1 cellular context compared by ENCODE assay signal in the genomic region with DNA sequence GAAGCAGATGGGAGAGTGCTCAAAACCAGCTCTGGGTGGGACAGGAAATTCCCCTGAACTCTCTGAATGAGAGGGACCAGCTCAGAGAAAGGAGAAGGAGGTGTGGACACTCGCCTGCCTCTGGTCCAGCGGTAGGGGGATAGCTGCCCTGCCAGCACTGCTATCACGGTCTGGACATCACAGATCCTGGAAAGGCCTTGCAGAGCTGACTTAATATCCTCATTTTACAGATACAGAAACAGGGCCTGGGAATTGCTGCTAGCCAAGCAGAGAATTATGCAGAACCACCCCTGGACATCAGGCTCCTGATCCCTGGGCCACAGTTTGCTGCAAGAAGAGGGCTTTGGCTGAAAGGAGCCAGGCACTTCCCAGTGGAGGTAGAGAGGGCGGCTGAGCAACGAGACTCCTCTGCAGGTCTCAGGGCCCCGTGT.
TF ChIP-seq lines count a peak whose summit lies in the region.

No MANE protein-coding gene starts in this region.

TF ChIP-seq in GM12878, 131 proteins besides CTCF, POLR2A, EP300 and RAD21 (continues in another document):
- TF ChIP-seq, protein P1, sequence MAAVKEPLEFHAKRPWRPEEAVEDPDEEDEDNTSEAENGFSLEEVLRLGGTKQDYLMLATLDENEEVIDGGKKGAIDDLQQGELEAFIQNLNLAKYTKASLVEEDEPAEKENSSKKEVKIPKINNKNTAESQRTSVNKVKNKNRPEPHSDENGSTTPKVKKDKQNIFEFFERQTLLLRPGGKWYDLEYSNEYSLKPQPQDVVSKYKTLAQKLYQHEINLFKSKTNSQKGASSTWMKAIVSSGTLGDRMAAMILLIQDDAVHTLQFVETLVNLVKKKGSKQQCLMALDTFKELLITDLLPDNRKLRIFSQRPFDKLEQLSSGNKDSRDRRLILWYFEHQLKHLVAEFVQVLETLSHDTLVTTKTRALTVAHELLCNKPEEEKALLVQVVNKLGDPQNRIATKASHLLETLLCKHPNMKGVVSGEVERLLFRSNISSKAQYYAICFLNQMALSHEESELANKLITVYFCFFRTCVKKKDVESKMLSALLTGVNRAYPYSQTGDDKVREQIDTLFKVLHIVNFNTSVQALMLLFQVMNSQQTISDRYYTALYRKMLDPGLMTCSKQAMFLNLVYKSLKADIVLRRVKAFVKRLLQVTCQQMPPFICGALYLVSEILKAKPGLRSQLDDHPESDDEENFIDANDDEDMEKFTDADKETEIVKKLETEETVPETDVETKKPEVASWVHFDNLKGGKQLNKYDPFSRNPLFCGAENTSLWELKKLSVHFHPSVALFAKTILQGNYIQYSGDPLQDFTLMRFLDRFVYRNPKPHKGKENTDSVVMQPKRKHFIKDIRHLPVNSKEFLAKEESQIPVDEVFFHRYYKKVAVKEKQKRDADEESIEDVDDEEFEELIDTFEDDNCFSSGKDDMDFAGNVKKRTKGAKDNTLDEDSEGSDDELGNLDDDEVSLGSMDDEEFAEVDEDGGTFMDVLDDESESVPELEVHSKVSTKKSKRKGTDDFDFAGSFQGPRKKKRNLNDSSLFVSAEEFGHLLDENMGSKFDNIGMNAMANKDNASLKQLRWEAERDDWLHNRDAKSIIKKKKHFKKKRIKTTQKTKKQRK (IDR thresholded peaks at IDR 0.05; ENCODE audit: low read depth, low read length), result no peak
- TF ChIP-seq RELA (IDR thresholded peaks at IDR 0.05; ENCODE audit: borderline replicate concordance, partially characterized antibody) (peak; percentile 4), BACH1 (IDR thresholded peaks at IDR 0.05; ENCODE audit: borderline replicate concordance) (peak; percentile 8; the same call in 1 of the 2 replicates), SP1 (IDR thresholded peaks at IDR 0.05; ENCODE audit: low read depth, low read length) (no peak), BRCA1 (IDR thresholded peaks at IDR 0.05; ENCODE audit: low read depth, low read length) (no peak), CHD2 (IDR thresholded peaks at IDR 0.05; ENCODE audit: borderline replicate concordance, low read depth, low read length) (no peak), CBX5 (IDR thresholded peaks at IDR 0.05; ENCODE audit: low read depth) (no peak), SPI1 (IDR thresholded peaks at IDR 0.05; ENCODE audit: borderline replicate concordance, insufficient read depth, low read depth, low read length) (no peak), MYC (IDR thresholded peaks at IDR 0.05; ENCODE audit: insufficient read depth, insufficient read length, insufficient replicate concordance, low read length, severe bottlenecking) (no peak), NFIC (IDR thresholded peaks at IDR 0.05; ENCODE audit: low read depth, low read length) (no peak), NFXL1 (IDR thresholded peaks at IDR 0.05; ENCODE audit: borderline replicate concordance) (no peak), ZBED1 (IDR thresholded peaks at IDR 0.05; ENCODE audit: borderline replicate concordance) (peak; percentile 51; the same call in 1 of the 2 replicates), IKZF1 (conservative IDR thresholded peaks at IDR 0.05) (peak; percentile 24; the same call in 1 of the 2 replicates), ATF7 (IDR thresholded peaks at IDR 0.05; ENCODE audit: low read depth) (no peak), SMAD5 (IDR thresholded peaks at IDR 0.05; ENCODE audit: low read depth) (peak; percentile 35; the same call in 1 of the 2 replicates), CHD4 (IDR thresholded peaks at IDR 0.05) (no peak), EED (IDR thresholded peaks at IDR 0.05; ENCODE audit: low read depth) (0 out of 2 replicates have a peak, but pooled peaks have one; percentile 21), CHD1 (IDR thresholded peaks at IDR 0.05; ENCODE audit: low read depth, low read length) (no peak), JUNB (IDR thresholded peaks at IDR 0.05) (peak; percentile 27; the same call in 1 of the 2 replicates), ZNF384 (IDR thresholded peaks at IDR 0.05; ENCODE audit: borderline replicate concordance, low read depth, low read length) (no peak), RB1 (IDR thresholded peaks at IDR 0.05; ENCODE audit: borderline replicate concordance) (no peak), WRNIP1 (IDR thresholded peaks at IDR 0.05; ENCODE audit: borderline replicate concordance, low read depth, low read length) (no peak), RFX5 (IDR thresholded peaks at IDR 0.05; ENCODE audit: low read depth, low read length) (no peak), SUPT20H (IDR thresholded peaks at IDR 0.05; ENCODE audit: borderline replicate concordance, control insufficient read depth, low read depth, low read length) (no peak), HDAC6 (IDR thresholded peaks at IDR 0.05; ENCODE audit: unreplicated experiment) (no peak), NR2C1 (IDR thresholded peaks at IDR 0.05) (no peak), IRF4 (IDR thresholded peaks at IDR 0.05; ENCODE audit: low read depth, low read length) (peak; percentile 65; the same call in 1 of the 2 replicates), FOXK2 (IDR thresholded peaks at IDR 0.05) (no peak)
- TF ChIP-seq, protein P2, sequence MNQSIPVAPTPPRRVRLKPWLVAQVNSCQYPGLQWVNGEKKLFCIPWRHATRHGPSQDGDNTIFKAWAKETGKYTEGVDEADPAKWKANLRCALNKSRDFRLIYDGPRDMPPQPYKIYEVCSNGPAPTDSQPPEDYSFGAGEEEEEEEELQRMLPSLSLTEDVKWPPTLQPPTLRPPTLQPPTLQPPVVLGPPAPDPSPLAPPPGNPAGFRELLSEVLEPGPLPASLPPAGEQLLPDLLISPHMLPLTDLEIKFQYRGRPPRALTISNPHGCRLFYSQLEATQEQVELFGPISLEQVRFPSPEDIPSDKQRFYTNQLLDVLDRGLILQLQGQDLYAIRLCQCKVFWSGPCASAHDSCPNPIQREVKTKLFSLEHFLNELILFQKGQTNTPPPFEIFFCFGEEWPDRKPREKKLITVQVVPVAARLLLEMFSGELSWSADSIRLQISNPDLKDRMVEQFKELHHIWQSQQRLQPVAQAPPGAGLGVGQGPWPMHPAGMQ (IDR thresholded peaks at IDR 0.05; ENCODE audit: borderline replicate concordance), result no peak
- TF ChIP-seq, protein P3, sequence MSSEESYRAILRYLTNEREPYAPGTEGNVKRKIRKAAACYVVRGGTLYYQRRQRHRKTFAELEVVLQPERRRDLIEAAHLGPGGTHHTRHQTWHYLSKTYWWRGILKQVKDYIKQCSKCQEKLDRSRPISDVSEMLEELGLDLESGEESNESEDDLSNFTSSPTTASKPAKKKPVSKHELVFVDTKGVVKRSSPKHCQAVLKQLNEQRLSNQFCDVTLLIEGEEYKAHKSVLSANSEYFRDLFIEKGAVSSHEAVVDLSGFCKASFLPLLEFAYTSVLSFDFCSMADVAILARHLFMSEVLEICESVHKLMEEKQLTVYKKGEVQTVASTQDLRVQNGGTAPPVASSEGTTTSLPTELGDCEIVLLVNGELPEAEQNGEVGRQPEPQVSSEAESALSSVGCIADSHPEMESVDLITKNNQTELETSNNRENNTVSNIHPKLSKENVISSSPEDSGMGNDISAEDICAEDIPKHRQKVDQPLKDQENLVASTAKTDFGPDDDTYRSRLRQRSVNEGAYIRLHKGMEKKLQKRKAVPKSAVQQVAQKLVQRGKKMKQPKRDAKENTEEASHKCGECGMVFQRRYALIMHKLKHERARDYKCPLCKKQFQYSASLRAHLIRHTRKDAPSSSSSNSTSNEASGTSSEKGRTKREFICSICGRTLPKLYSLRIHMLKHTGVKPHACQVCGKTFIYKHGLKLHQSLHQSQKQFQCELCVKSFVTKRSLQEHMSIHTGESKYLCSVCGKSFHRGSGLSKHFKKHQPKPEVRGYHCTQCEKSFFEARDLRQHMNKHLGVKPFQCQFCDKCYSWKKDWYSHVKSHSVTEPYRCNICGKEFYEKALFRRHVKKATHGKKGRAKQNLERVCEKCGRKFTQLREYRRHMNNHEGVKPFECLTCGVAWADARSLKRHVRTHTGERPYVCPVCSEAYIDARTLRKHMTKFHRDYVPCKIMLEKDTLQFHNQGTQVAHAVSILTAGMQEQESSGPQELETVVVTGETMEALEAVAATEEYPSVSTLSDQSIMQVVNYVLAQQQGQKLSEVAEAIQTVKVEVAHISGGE (CRISPR knock-in tag; IDR thresholded peaks at IDR 0.05), result no peak
- TF ChIP-seq, protein P4, sequence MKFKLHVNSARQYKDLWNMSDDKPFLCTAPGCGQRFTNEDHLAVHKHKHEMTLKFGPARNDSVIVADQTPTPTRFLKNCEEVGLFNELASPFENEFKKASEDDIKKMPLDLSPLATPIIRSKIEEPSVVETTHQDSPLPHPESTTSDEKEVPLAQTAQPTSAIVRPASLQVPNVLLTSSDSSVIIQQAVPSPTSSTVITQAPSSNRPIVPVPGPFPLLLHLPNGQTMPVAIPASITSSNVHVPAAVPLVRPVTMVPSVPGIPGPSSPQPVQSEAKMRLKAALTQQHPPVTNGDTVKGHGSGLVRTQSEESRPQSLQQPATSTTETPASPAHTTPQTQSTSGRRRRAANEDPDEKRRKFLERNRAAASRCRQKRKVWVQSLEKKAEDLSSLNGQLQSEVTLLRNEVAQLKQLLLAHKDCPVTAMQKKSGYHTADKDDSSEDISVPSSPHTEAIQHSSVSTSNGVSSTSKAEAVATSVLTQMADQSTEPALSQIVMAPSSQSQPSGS (IDR thresholded peaks at IDR 0.05; ENCODE audit: low read length), result no peak
- TF ChIP-seq, protein P5, sequence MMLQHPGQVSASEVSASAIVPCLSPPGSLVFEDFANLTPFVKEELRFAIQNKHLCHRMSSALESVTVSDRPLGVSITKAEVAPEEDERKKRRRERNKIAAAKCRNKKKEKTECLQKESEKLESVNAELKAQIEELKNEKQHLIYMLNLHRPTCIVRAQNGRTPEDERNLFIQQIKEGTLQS (IDR thresholded peaks at IDR 0.05; ENCODE audit: borderline replicate concordance, extremely low read depth, low read depth, low read length), result no peak
- TF ChIP-seq, protein P6, sequence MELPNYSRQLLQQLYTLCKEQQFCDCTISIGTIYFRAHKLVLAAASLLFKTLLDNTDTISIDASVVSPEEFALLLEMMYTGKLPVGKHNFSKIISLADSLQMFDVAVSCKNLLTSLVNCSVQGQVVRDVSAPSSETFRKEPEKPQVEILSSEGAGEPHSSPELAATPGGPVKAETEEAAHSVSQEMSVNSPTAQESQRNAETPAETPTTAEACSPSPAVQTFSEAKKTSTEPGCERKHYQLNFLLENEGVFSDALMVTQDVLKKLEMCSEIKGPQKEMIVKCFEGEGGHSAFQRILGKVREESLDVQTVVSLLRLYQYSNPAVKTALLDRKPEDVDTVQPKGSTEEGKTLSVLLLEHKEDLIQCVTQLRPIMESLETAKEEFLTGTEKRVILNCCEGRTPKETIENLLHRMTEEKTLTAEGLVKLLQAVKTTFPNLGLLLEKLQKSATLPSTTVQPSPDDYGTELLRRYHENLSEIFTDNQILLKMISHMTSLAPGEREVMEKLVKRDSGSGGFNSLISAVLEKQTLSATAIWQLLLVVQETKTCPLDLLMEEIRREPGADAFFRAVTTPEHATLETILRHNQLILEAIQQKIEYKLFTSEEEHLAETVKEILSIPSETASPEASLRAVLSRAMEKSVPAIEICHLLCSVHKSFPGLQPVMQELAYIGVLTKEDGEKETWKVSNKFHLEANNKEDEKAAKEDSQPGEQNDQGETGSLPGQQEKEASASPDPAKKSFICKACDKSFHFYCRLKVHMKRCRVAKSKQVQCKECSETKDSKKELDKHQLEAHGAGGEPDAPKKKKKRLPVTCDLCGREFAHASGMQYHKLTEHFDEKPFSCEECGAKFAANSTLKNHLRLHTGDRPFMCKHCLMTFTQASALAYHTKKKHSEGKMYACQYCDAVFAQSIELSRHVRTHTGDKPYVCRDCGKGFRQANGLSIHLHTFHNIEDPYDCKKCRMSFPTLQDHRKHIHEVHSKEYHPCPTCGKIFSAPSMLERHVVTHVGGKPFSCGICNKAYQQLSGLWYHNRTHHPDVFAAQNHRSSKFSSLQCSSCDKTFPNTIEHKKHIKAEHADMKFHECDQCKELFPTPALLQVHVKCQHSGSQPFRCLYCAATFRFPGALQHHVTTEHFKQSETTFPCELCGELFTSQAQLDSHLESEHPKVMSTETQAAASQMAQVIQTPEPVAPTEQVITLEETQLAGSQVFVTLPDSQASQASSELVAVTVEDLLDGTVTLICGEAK (IDR thresholded peaks at IDR 0.05; ENCODE audit: borderline replicate concordance), result no peak
- TF ChIP-seq, protein P7, sequence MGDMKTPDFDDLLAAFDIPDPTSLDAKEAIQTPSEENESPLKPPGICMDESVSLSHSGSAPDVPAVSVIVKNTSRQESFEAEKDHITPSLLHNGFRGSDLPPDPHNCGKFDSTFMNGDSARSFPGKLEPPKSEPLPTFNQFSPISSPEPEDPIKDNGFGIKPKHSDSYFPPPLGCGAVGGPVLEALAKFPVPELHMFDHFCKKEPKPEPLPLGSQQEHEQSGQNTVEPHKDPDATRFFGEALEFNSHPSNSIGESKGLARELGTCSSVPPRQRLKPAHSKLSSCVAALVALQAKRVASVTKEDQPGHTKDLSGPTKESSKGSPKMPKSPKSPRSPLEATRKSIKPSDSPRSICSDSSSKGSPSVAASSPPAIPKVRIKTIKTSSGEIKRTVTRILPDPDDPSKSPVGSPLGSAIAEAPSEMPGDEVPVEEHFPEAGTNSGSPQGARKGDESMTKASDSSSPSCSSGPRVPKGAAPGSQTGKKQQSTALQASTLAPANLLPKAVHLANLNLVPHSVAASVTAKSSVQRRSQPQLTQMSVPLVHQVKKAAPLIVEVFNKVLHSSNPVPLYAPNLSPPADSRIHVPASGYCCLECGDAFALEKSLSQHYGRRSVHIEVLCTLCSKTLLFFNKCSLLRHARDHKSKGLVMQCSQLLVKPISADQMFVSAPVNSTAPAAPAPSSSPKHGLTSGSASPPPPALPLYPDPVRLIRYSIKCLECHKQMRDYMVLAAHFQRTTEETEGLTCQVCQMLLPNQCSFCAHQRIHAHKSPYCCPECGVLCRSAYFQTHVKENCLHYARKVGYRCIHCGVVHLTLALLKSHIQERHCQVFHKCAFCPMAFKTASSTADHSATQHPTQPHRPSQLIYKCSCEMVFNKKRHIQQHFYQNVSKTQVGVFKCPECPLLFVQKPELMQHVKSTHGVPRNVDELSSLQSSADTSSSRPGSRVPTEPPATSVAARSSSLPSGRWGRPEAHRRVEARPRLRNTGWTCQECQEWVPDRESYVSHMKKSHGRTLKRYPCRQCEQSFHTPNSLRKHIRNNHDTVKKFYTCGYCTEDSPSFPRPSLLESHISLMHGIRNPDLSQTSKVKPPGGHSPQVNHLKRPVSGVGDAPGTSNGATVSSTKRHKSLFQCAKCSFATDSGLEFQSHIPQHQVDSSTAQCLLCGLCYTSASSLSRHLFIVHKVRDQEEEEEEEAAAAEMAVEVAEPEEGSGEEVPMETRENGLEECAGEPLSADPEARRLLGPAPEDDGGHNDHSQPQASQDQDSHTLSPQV (IDR thresholded peaks at IDR 0.05), result no peak
- TF ChIP-seq, protein P8, sequence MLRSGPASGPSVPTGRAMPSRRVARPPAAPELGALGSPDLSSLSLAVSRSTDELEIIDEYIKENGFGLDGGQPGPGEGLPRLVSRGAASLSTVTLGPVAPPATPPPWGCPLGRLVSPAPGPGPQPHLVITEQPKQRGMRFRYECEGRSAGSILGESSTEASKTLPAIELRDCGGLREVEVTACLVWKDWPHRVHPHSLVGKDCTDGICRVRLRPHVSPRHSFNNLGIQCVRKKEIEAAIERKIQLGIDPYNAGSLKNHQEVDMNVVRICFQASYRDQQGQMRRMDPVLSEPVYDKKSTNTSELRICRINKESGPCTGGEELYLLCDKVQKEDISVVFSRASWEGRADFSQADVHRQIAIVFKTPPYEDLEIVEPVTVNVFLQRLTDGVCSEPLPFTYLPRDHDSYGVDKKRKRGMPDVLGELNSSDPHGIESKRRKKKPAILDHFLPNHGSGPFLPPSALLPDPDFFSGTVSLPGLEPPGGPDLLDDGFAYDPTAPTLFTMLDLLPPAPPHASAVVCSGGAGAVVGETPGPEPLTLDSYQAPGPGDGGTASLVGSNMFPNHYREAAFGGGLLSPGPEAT (IDR thresholded peaks at IDR 0.05; ENCODE audit: low read depth), result peak; percentile 8; the same call in 1 of the 2 replicates
